Comparison of ENCODE assay signal across 14 cellular contexts in genomic region chr16:54102888-54103866, GRCh38.
"Had no signal": no experiment of that assay in that cellular context is flagged by ENCODE, and none has a peak within 500 bp of the region (broad histone marks: within the 10 kb centered on the region; RNA-seq: fewer than 3 reads in every experiment).

No MANE protein-coding gene starts in this region.

- DNase-seq: effector memory CD8-positive, alpha-beta T cell; esophagus squamous epithelium; foreskin fibroblast; left colon; mammary epithelial cell; mucosa of descending colon; naive thymus-derived CD8-positive, alpha-beta T cell; posterior cingulate gyrus; small intestine; stimulated activated CD4-positive, alpha-beta T cell treated with anti-CD3 and anti-CD28 coated beads, Interleukin-12 subunit alpha, Interleukin-12 subunit beta, amount 100 ng/mL, for 4 hours; stimulated activated naive CD4-positive, alpha-beta T cell; stomach; trophoblast cell had no signal

- ATAC-seq: effector memory CD8-positive, alpha-beta T cell; left colon; mucosa of descending colon; naive thymus-derived CD8-positive, alpha-beta T cell had no signal

- FAIRE-seq: colon, small intestine had no signal
